In genomic region chr15:70722266-70723123, GRCh38 we compare ENCODE assay signal across 7 cellular contexts.
DNase-seq lines count a peak whose midpoint lies in the region; ATAC-seq and TF ChIP-seq lines count a peak whose summit lies in the region.

No MANE protein-coding gene starts in this region.

- H3K4me3 ChIP-seq in astrocyte of the cerebellum (ENCODE audit: low read depth, low read length): no peak overlapping the region

- DNase-seq in NCI-H1417 (lab: John Stamatoyannopoulos, UW) (peak; percentile 22 to 71 (median 42)), astrocyte of the cerebellum (ENCODE audit: low read depth) (no peak), kidney glomerular epithelial cell (lab: John Stamatoyannopoulos, UW) (peak; percentile 54)
- DNase-seq in stimulated activated CD4-positive, alpha-beta T cell treated with anti-CD3 and anti-CD28 coated beads, Interleukin-4, amount 100 ng/mL, for 24 hours: no peak
- no peak for DNase-seq in activated T-cell treated with anti-CD3 and anti-CD28 coated beads, Interleukin-2, amount 50 U/mL, for 1 hour

- TF ChIP-seq CTCF in GM12872 (IDR thresholded peaks at IDR 0.05; ENCODE audit: insufficient read depth, low read depth, low read length) (peak; percentile 48; the same call in 2 of the 3 replicates), astrocyte of the cerebellum (IDR thresholded peaks at IDR 0.05; ENCODE audit: low read depth, low read length, missing control alignments) (peak; percentile 64)

- no peak for ATAC-seq in GM19351 (IDR thresholded peaks at IDR 0.05; ENCODE audit: unreplicated experiment)

- in situ Hi-C loops in astrocyte of the cerebellum (cut with HindIII; ENCODE audit: low sequenced_read_pairs): no loop called here

Comparison
In these comparisons a context has a peak if more than half of its experiments do, and no peak if none do; other contexts are left out.
1. DNase-seq: peak in NCI-H1417 (3 of 3) and kidney glomerular epithelial cell (single experiment); none in astrocyte of the cerebellum (single experiment), stimulated activated CD4-positive, alpha-beta T cell treated with anti-CD3 and anti-CD28 coated beads, Interleukin-4, amount 100 ng/mL, for 24 hours (single experiment) and activated T-cell treated with anti-CD3 and anti-CD28 coated beads, Interleukin-2, amount 50 U/mL, for 1 hour (single experiment).